ENCODE assay signal across 1 cellular context in genomic region chr2:144509001-144509545, GRCh38.
TF ChIP-seq lines count a peak whose summit lies in the region.

No MANE protein-coding gene starts in this region.

TF ChIP-seq in K562, 482 proteins besides CTCF, POLR2A, EP300 and RAD21 (continued from another document and continues in another):
- TF ChIP-seq HMBOX1 (IDR thresholded peaks at IDR 0.05) (0 out of 2 replicates have a peak, but pooled peaks have one; percentile 44), CAMTA2 (CRISPR knock-in tag; conservative IDR thresholded peaks at IDR 0.05) (no peak), SMC3 (conservative IDR thresholded peaks at IDR 0.05; ENCODE audit: insufficient read depth, low read depth, low read length) (no peak), ZNF766 (CRISPR knock-in tag; conservative IDR thresholded peaks at IDR 0.05) (no peak), SMARCA4 (IDR thresholded peaks at IDR 0.05) (no peak), RBBP5 (IDR thresholded peaks at IDR 0.05; ENCODE audit: borderline replicate concordance, insufficient read depth, low read length, poor library complexity, severe bottlenecking) (peak; percentile 10), MBD2 (IDR thresholded peaks at IDR 0.05; ENCODE audit: borderline replicate concordance, low read depth) (0 out of 2 replicates have a peak, but pooled peaks have one; percentile 12), CEBPG (CRISPR knock-in tag; IDR thresholded peaks at IDR 0.05) (no peak), CEBPG (tag; conservative IDR thresholded peaks at IDR 0.05 in 1 of 2, IDR thresholded peaks at IDR 0.05 in 1 of 2) (no peak), HBP1 (CRISPR knock-in tag; IDR thresholded peaks at IDR 0.05) (no peak), KDM1A (IDR thresholded peaks at IDR 0.05) (peak in 1 of 2 experiments; percentile 57; a peak in 2 of 4 replicates), TOE1 (IDR thresholded peaks at IDR 0.05; ENCODE audit: borderline replicate concordance) (0 out of 2 replicates have a peak, but pooled peaks have one; percentile 24), TOE1 (CRISPR knock-in tag; IDR thresholded peaks at IDR 0.05; ENCODE audit: borderline replicate concordance, low read depth) (no peak), ZFPM2 (CRISPR knock-in tag; IDR thresholded peaks at IDR 0.05) (no peak), POLR3G (IDR thresholded peaks at IDR 0.05; ENCODE audit: extremely low read depth, insufficient read length, insufficient replicate concordance) (no peak), ZNF511 (CRISPR knock-in tag; IDR thresholded peaks at IDR 0.05) (no peak), ZKSCAN1 (IDR thresholded peaks at IDR 0.05; ENCODE audit: low read depth, low read length) (no peak), FOS (IDR thresholded peaks at IDR 0.05; ENCODE audit: extremely low read depth, insufficient read length) (no peak), GTF2E2 (tag; IDR thresholded peaks at IDR 0.05) (peak; percentile 40; the same call in 1 of the 2 replicates), AFF4 (CRISPR knock-in tag; IDR thresholded peaks at IDR 0.05) (no peak), NR2C1 (IDR thresholded peaks at IDR 0.05) (no peak), NR2C1 (tag; IDR thresholded peaks at IDR 0.05) (no peak), ZNF197 (CRISPR knock-in tag; IDR thresholded peaks at IDR 0.05; ENCODE audit: low read depth) (no peak), FOXO4 (CRISPR knock-in tag; IDR thresholded peaks at IDR 0.05) (no peak), TAF15 (IDR thresholded peaks at IDR 0.05; ENCODE audit: low read depth, low read length) (no peak), NFRKB (IDR thresholded peaks at IDR 0.05; ENCODE audit: low read depth) (no peak)
- TF ChIP-seq, protein P1, sequence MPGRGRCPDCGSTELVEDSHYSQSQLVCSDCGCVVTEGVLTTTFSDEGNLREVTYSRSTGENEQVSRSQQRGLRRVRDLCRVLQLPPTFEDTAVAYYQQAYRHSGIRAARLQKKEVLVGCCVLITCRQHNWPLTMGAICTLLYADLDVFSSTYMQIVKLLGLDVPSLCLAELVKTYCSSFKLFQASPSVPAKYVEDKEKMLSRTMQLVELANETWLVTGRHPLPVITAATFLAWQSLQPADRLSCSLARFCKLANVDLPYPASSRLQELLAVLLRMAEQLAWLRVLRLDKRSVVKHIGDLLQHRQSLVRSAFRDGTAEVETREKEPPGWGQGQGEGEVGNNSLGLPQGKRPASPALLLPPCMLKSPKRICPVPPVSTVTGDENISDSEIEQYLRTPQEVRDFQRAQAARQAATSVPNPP (IDR thresholded peaks at IDR 0.05; ENCODE audit: borderline replicate concordance, insufficient read depth, insufficient read length), result no peak
- TF ChIP-seq, protein P2, sequence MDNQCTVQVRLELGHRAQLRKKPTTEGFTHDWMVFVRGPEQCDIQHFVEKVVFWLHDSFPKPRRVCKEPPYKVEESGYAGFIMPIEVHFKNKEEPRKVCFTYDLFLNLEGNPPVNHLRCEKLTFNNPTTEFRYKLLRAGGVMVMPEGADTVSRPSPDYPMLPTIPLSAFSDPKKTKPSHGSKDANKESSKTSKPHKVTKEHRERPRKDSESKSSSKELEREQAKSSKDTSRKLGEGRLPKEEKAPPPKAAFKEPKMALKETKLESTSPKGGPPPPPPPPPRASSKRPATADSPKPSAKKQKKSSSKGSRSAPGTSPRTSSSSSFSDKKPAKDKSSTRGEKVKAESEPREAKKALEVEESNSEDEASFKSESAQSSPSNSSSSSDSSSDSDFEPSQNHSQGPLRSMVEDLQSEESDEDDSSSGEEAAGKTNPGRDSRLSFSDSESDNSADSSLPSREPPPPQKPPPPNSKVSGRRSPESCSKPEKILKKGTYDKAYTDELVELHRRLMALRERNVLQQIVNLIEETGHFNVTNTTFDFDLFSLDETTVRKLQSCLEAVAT (IDR thresholded peaks at IDR 0.05), result 0 out of 4 replicates have a peak, but pooled peaks of 1 of the 2 experiments have one; percentile 19
- TF ChIP-seq, protein P3, sequence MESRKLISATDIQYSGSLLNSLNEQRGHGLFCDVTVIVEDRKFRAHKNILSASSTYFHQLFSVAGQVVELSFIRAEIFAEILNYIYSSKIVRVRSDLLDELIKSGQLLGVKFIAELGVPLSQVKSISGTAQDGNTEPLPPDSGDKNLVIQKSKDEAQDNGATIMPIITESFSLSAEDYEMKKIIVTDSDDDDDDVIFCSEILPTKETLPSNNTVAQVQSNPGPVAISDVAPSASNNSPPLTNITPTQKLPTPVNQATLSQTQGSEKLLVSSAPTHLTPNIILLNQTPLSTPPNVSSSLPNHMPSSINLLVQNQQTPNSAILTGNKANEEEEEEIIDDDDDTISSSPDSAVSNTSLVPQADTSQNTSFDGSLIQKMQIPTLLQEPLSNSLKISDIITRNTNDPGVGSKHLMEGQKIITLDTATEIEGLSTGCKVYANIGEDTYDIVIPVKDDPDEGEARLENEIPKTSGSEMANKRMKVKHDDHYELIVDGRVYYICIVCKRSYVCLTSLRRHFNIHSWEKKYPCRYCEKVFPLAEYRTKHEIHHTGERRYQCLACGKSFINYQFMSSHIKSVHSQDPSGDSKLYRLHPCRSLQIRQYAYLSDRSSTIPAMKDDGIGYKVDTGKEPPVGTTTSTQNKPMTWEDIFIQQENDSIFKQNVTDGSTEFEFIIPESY (CRISPR knock-in tag; IDR thresholded peaks at IDR 0.05), result no peak
- TF ChIP-seq, protein P4, sequence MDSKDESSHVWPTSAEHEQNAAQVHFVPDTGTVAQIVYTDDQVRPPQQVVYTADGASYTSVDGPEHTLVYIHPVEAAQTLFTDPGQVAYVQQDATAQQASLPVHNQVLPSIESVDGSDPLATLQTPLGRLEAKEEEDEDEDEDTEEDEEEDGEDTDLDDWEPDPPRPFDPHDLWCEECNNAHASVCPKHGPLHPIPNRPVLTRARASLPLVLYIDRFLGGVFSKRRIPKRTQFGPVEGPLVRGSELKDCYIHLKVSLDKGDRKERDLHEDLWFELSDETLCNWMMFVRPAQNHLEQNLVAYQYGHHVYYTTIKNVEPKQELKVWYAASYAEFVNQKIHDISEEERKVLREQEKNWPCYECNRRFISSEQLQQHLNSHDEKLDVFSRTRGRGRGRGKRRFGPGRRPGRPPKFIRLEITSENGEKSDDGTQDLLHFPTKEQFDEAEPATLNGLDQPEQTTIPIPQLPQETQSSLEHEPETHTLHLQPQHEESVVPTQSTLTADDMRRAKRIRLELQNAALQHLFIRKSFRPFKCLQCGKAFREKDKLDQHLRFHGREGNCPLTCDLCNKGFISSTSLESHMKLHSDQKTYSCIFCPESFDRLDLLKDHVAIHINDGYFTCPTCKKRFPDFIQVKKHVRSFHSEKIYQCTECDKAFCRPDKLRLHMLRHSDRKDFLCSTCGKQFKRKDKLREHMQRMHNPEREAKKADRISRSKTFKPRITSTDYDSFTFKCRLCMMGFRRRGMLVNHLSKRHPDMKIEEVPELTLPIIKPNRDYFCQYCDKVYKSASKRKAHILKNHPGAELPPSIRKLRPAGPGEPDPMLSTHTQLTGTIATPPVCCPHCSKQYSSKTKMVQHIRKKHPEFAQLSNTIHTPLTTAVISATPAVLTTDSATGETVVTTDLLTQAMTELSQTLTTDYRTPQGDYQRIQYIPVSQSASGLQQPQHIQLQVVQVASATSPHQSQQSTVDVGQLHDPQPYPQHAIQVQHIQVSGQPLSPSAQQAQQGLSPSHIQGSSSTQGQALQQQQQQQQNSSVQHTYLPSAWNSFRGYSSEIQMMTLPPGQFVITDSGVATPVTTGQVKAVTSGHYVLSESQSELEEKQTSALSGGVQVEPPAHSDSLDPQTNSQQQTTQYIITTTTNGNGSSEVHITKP (IDR thresholded peaks at IDR 0.05; ENCODE audit: partially characterized antibody), result peak; percentile 30
- TF ChIP-seq, protein P5, sequence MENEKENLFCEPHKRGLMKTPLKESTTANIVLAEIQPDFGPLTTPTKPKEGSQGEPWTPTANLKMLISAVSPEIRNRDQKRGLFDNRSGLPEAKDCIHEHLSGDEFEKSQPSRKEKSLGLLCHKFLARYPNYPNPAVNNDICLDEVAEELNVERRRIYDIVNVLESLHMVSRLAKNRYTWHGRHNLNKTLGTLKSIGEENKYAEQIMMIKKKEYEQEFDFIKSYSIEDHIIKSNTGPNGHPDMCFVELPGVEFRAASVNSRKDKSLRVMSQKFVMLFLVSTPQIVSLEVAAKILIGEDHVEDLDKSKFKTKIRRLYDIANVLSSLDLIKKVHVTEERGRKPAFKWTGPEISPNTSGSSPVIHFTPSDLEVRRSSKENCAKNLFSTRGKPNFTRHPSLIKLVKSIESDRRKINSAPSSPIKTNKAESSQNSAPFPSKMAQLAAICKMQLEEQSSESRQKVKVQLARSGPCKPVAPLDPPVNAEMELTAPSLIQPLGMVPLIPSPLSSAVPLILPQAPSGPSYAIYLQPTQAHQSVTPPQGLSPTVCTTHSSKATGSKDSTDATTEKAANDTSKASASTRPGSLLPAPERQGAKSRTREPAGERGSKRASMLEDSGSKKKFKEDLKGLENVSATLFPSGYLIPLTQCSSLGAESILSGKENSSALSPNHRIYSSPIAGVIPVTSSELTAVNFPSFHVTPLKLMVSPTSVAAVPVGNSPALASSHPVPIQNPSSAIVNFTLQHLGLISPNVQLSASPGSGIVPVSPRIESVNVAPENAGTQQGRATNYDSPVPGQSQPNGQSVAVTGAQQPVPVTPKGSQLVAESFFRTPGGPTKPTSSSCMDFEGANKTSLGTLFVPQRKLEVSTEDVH (IDR thresholded peaks at IDR 0.05; ENCODE audit: low read depth, partially characterized antibody), result no peak
